ENCODE assay signal across 8 cellular contexts in the genomic region with DNA sequence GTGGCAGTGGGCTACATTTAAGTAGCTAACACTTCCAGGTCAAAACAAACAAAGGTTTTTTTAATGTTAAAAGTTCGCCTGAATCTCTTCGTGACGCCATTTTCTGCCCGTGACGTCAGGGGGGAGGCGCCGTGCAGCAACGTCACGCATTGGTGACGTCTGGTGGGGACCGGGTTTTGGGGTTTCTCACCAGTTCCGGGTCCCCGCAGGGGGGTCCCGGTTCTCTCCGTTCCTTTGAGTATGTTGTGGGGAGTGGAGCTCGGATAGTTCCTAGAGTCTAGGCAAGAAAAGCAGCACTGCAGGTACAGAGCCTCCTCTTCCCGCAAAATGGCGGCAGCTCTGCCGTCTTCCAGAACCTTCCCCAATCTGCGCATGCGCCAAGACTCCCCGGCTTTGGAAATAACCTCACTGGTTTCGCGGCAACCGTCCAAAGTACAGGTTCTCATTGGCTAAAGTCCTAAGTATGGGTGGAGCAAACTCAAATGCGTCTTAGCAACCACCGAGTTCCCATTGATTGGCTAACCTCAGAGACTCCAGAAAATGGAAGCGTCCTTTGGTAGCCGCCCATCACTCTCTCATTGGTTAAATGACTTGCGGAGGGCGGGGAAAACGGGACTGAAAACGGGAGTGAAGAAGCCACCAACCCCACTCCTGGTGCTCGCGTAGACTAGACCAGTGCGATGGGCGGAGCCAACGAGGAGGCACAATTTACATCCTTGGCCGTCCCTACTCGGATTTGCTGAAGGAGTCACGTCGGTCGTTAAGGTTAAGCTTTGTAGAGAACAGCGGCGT.
A peak's percentile ranks its signal among the peaks of the same experiment; 100 is the strongest.
DNase-seq lines count a peak whose midpoint lies in the region; ATAC-seq and FAIRE-seq lines count a peak whose summit lies in the region.

Gene RBM23, minus strand, starts transcription at position 341 of the 792 bp plus-strand sequence.

- peak; percentile 94 for FAIRE-seq in GM19239 (lab: Jason Lieb, UNC)

- peak within 1 kb of the TSS; percentile 100 for H3K27ac ChIP-seq in cingulate gyrus (ENCODE audit: low read depth, low read length)

- peak; percentile 86 for ATAC-seq in HG03457 (IDR thresholded peaks at IDR 0.05; ENCODE audit: unreplicated experiment)

- DNase-seq in Ammon's horn (ENCODE audit: low spot score), result peak; percentile 99
- peak; percentile 80 for DNase-seq in GM19239 (ENCODE audit: insufficient read length, low spot score)
- peak; percentile 100 for DNase-seq in NCI-H524 treated with DMSO at 0.1 percent for 48 hours (lab: John Stamatoyannopoulos, UW)
- peak; percentile 100 for DNase-seq in activated CD4-positive, alpha-beta T cell treated with anti-CD3 and anti-CD28 coated beads for 4 hours
- DNase-seq in kidney glomerular epithelial cell (lab: John Stamatoyannopoulos, UW), result peak; percentile 100
- peak; percentile 98 to 99 for DNase-seq in stimulated activated CD4-positive, alpha-beta T cell treated with anti-CD3 and anti-CD28 coated beads, Interleukin-1b, Interleukin-23, amount 100 ng/mL, for 1 hour (ENCODE audit: low read depth in 2 of 2)

Comparison
In these comparisons a context has a peak if more than half of its experiments do, and no peak if none do; other contexts are left out.
1. Peak in every context shown above with its lines: DNase-seq, ATAC-seq and H3K27ac ChIP-seq.